In genomic region chr12:82504411-82504810, GRCh38 we compare ENCODE assay signal across 17 cellular contexts.
DNase-seq lines count a peak whose midpoint lies in the region; ATAC-seq and TF ChIP-seq lines count a peak whose summit lies in the region.
"Had no signal": no experiment of that assay in that cellular context is flagged by ENCODE, and none has a peak within 500 bp of the region (broad histone marks: within the 10 kb centered on the region; RNA-seq: fewer than 3 reads in every experiment).

No MANE protein-coding gene starts in this region.

- peaks cover 16% of the 10 kb centered on the region for H3K4me1 Mint-ChIP-seq in mesothelial cell of epicardium
- H3K4me1 Mint-ChIP-seq in chondrocyte (ENCODE audit: low read depth), result no peaks in the 10 kb centered on the region
- H3K4me1 Mint-ChIP-seq: B cell, H9 had no signal

- no peak overlapping the region for H3K9ac ChIP-seq in SK-N-SH
- H3K9ac ChIP-seq: BLaER1 treated with 17β-estradiol and CSF1 and Interleukin-3, amounts not matched to agents 10 nM and 100 nM had no signal

- H3K36me3 ChIP-seq in SK-N-SH (replicated peaks in 1 of 2; ENCODE audit: control insufficient read depth in 1 of 2, insufficient read depth in 2 of 2, low read length in 1 of 2), result no peaks in the 10 kb centered on the region
- no peaks in the 10 kb centered on the region for H3K36me3 ChIP-seq in esophagus muscularis mucosa
- H3K36me3 ChIP-seq: BLaER1 treated with 17β-estradiol and CSF1 and Interleukin-3, amounts not matched to agents 10 nM and 100 nM had no signal

- CTCF ChIA-PET in SK-N-SH (lab: Yijun Ruan, JAX), result no interaction called here

- H3K9me3 Mint-ChIP-seq in mesothelial cell of epicardium (no peaks in the 10 kb centered on the region), chondrocyte (ENCODE audit: low read depth) (no peaks in the 10 kb centered on the region)
- H3K9me3 Mint-ChIP-seq: CD8-positive, alpha-beta T cell; H9 had no signal

- TF ChIP-seq RAD21 in SK-N-SH (IDR thresholded peaks at IDR 0.05; ENCODE audit: low read length), result no peak

- H3K4me3 Mint-ChIP-seq in mesothelial cell of epicardium, result no peak overlapping the region
- no peak overlapping the region for H3K4me3 Mint-ChIP-seq in chondrocyte (ENCODE audit: unreplicated experiment)
- H3K4me3 Mint-ChIP-seq: B cell; CD8-positive, alpha-beta T cell; H9 had no signal

- no peaks in the 10 kb centered on the region for H3K9me2 ChIP-seq in SK-N-SH

- no peaks in the 10 kb centered on the region for H3K79me2 ChIP-seq in SK-N-SH (ENCODE audit: insufficient read depth)

- peak; percentile 36; the same call in 2 of the 3 replicates for ATAC-seq in SK-N-SH treated with all-trans-retinoic acid at 6 μM for 48 hours
- no peak for ATAC-seq in HG03469 (IDR thresholded peaks at IDR 0.05; ENCODE audit: unreplicated experiment)
- ATAC-seq: CD8-positive, alpha-beta T cell; GM12878 had no signal

- no peaks in the 10 kb centered on the region for H4K20me1 ChIP-seq in SK-N-SH (ENCODE audit: insufficient read depth)
- H4K20me1 ChIP-seq: BLaER1 treated with 17β-estradiol and CSF1 and Interleukin-3, amounts not matched to agents 10 nM and 100 nM had no signal

- TF ChIP-seq CTCF in SK-N-SH (IDR thresholded peaks at IDR 0.05) (no peak), mesothelial cell of epicardium (IDR thresholded peaks at IDR 0.05; ENCODE audit: unreplicated experiment) (no peak), chondrocyte (IDR thresholded peaks at IDR 0.05) (no peak), esophagus muscularis mucosa (IDR thresholded peaks at IDR 0.05) (no peak)

- H3K27me3 ChIP-seq in SK-N-SH (ENCODE audit: insufficient read depth) (no peaks in the 10 kb centered on the region), esophagus muscularis mucosa (no peaks in the 10 kb centered on the region)
- H3K27me3 ChIP-seq: BLaER1 treated with 17β-estradiol and CSF1 and Interleukin-3, amounts not matched to agents 10 nM and 100 nM had no signal

- H3K27me3 Mint-ChIP-seq in mesothelial cell of epicardium (ENCODE audit: low read depth) (peaks cover 16% of the 10 kb centered on the region), chondrocyte (ENCODE audit: low read depth) (peaks cover 37% of the 10 kb centered on the region)

- DNase-seq in SK-N-SH (no peak), epidermal melanocyte (ENCODE audit: insufficient read length, low spot score) (peak; percentile 19), mesothelial cell of epicardium (ENCODE audit: low spot score in 2 of 2, unreplicated experiment in 2 of 2) (no peak), skeletal muscle cell (ENCODE audit: low read depth) (peak; percentile 11), chondrocyte (ENCODE audit: low spot score) (no peak), esophagus muscularis mucosa (ENCODE audit: extremely low spot score) (no peak)
- DNase-seq: 8988T; Calu3; CD8-positive, alpha-beta T cell; DMS79 treated with DMSO at 0.1 percent for 48 hours; GF-D8; H9 had no signal

- POLR2A ChIA-PET in SK-N-SH (lab: Yijun Ruan, JAX), result no interaction called here

- H3K4me2 ChIP-seq in SK-N-SH, result no peak overlapping the region

- no peak for TF ChIP-seq POLR2A in esophagus muscularis mucosa (IDR thresholded peaks at IDR 0.05; ENCODE audit: low read depth)

- H3K36me3 Mint-ChIP-seq in mesothelial cell of epicardium, result no peaks in the 10 kb centered on the region
- no peaks in the 10 kb centered on the region for H3K36me3 Mint-ChIP-seq in chondrocyte (ENCODE audit: low read depth)
- H3K36me3 Mint-ChIP-seq: CD8-positive, alpha-beta T cell had no signal

- TF ChIP-seq EP300 in SK-N-SH (IDR thresholded peaks at IDR 0.05; ENCODE audit: borderline replicate concordance in 1 of 2, low read depth in 1 of 2, low read length in 1 of 2) (no peak), esophagus muscularis mucosa (IDR thresholded peaks at IDR 0.05) (no peak)

- H3K27ac ChIP-seq in SK-N-SH (ENCODE audit: low read depth in 2 of 2, low read length in 1 of 2) (no peak overlapping the region), esophagus muscularis mucosa (replicated peaks in 1 of 4) (no peak overlapping the region)
- H3K27ac ChIP-seq: BLaER1 treated with 17β-estradiol and CSF1 and Interleukin-3, amounts not matched to agents 10 nM and 100 nM had no signal

- no peaks in the 10 kb centered on the region for H3K9me3 ChIP-seq in SK-N-SH
- no peaks in the 10 kb centered on the region for H3K9me3 ChIP-seq in esophagus muscularis mucosa
- H3K9me3 ChIP-seq: BLaER1 treated with 17β-estradiol and CSF1 and Interleukin-3, amounts not matched to agents 10 nM and 100 nM had no signal

- H3K4me3 ChIP-seq in SK-N-SH (ENCODE audit: low read depth in 2 of 2, low read length in 1 of 2) (no peak overlapping the region), skeletal muscle cell (ENCODE audit: low read depth, low read length) (no peak overlapping the region), esophagus muscularis mucosa (no peak overlapping the region)
- H3K4me3 ChIP-seq: BLaER1 treated with 17β-estradiol and CSF1 and Interleukin-3, amounts not matched to agents 10 nM and 100 nM; GM12878 had no signal

- no peaks in the 10 kb centered on the region for H3F3A ChIP-seq in SK-N-SH (replicated peaks; ENCODE audit: insufficient read depth)

- WGBS in SK-N-SH (ENCODE audit: low lambda C conversion rate), result 59% methylated on average over 4 of the region's 4 CpGs
- 63% methylated on average over 4 of the region's 4 CpGs for WGBS in esophagus muscularis mucosa

- no peak overlapping the region for H2AFZ ChIP-seq in SK-N-SH (ENCODE audit: low read depth)

- intact Hi-C loops in esophagus muscularis mucosa (cut with DNase I), result no loop called here

- H3K4me1 ChIP-seq in SK-N-SH (ENCODE audit: control insufficient read depth in 1 of 2, insufficient read depth in 2 of 2, low read depth in 1 of 2, low read length in 1 of 2) (no peaks in the 10 kb centered on the region; a peak in 1 of 4 replicates), esophagus muscularis mucosa (no peaks in the 10 kb centered on the region)

- peak overlapping the region; percentile 36 for H3K27ac Mint-ChIP-seq in mesothelial cell of epicardium
- H3K27ac Mint-ChIP-seq in chondrocyte (ENCODE audit: unreplicated experiment), result no peak overlapping the region
- H3K27ac Mint-ChIP-seq: B cell; CD8-positive, alpha-beta T cell; H9 had no signal

TF ChIP-seq in SK-N-SH treated with all-trans-retinoic acid at 6 μM for 48 hours, 23 proteins besides CTCF, POLR2A, EP300 and RAD21:
- TF ChIP-seq ZC3H10 (CRISPR knock-in tag; IDR thresholded peaks at IDR 0.05) (no peak), ISL1 (CRISPR knock-in tag; IDR thresholded peaks at IDR 0.05) (peak; percentile 44; the same call in 1 of the 2 replicates)

TF ChIP-seq in SK-N-SH, 30 proteins besides CTCF, POLR2A, EP300 and RAD21 (continues in another document):
- TF ChIP-seq NRF1 (IDR thresholded peaks at IDR 0.05; ENCODE audit: low read depth, low read length) (no peak), GABPA (IDR thresholded peaks at IDR 0.05; ENCODE audit: low read depth) (no peak), CHD2 (IDR thresholded peaks at IDR 0.05; ENCODE audit: low read length, partially characterized antibody) (no peak), SMC3 (IDR thresholded peaks at IDR 0.05; ENCODE audit: low read depth, low read length) (no peak), EZH2phosphoT487 (IDR thresholded peaks at IDR 0.05; ENCODE audit: borderline replicate concordance, low read depth) (no peak), TCF12 (IDR thresholded peaks at IDR 0.05) (no peak), MEF2A (IDR thresholded peaks at IDR 0.05; ENCODE audit: borderline replicate concordance, low read depth) (no peak), RFX5 (IDR thresholded peaks at IDR 0.05; ENCODE audit: low read length) (no peak)
- TF ChIP-seq, protein P1, sequence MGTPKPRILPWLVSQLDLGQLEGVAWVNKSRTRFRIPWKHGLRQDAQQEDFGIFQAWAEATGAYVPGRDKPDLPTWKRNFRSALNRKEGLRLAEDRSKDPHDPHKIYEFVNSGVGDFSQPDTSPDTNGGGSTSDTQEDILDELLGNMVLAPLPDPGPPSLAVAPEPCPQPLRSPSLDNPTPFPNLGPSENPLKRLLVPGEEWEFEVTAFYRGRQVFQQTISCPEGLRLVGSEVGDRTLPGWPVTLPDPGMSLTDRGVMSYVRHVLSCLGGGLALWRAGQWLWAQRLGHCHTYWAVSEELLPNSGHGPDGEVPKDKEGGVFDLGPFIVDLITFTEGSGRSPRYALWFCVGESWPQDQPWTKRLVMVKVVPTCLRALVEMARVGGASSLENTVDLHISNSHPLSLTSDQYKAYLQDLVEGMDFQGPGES (IDR thresholded peaks at IDR 0.05; ENCODE audit: low read depth, low read length), result no peak
- TF ChIP-seq, protein P2, sequence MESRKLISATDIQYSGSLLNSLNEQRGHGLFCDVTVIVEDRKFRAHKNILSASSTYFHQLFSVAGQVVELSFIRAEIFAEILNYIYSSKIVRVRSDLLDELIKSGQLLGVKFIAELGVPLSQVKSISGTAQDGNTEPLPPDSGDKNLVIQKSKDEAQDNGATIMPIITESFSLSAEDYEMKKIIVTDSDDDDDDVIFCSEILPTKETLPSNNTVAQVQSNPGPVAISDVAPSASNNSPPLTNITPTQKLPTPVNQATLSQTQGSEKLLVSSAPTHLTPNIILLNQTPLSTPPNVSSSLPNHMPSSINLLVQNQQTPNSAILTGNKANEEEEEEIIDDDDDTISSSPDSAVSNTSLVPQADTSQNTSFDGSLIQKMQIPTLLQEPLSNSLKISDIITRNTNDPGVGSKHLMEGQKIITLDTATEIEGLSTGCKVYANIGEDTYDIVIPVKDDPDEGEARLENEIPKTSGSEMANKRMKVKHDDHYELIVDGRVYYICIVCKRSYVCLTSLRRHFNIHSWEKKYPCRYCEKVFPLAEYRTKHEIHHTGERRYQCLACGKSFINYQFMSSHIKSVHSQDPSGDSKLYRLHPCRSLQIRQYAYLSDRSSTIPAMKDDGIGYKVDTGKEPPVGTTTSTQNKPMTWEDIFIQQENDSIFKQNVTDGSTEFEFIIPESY (IDR thresholded peaks at IDR 0.05; ENCODE audit: borderline replicate concordance, low read depth), result no peak
- TF ChIP-seq, protein P3, sequence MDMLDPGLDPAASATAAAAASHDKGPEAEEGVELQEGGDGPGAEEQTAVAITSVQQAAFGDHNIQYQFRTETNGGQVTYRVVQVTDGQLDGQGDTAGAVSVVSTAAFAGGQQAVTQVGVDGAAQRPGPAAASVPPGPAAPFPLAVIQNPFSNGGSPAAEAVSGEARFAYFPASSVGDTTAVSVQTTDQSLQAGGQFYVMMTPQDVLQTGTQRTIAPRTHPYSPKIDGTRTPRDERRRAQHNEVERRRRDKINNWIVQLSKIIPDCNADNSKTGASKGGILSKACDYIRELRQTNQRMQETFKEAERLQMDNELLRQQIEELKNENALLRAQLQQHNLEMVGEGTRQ (IDR thresholded peaks at IDR 0.05; ENCODE audit: borderline replicate concordance, low read depth, low read length), result no peak

Comparison
In these comparisons a context has a peak if more than half of its experiments do, and no peak if none do; other contexts are left out.
1. DNase-seq: peak in epidermal melanocyte (single experiment) and skeletal muscle cell (single experiment); none in SK-N-SH (single experiment), mesothelial cell of epicardium (0 of 2), chondrocyte (single experiment) and esophagus muscularis mucosa (single experiment).